8 cellular contexts compared by ENCODE assay signal in the genomic region with DNA sequence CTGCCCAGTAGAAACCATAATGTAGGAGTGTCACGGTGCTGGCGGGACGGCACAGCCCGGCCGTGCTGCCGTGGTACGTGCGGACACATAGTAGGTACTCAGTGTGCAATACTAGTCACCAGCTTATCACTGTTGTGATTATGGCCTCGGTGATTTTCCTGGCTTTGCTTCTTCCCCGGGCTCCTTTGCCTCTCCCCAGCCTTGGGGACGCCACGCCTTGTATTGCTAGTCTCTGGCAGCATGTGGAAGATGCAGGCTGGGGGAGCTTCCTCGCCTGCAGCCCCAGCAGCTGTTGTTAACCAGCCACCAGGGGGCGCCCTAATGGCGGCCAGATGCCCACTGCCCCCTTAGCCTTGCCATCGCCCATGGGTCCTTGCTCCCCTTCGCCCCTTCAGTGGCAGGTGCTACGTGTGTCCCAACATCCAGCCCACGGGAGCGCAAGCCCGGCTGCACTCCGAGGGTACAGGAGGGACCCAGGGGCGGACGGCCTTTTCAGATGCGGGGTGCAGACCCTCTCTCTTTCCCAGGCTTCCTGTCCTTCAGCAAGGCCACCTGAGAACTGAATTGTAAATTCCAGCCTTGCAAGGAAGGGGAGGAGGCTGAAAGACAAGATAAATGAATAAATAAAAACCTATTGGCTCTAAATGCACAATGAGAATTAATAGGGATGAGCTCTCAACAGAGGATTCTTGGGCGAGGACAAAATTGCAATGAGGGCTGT. TPM values are rescaled to one million over a fixed set of nuclear protein-coding genes. Genes with fewer than 3 reads are reported as not detected.
DNase-seq lines count a peak whose midpoint lies in the region; ATAC-seq, FAIRE-seq and TF ChIP-seq lines count a peak whose summit lies in the region.

No MANE protein-coding gene starts in this region.

- H3K4me3 ChIP-seq in right atrium auricular region, result no peak overlapping the region

- H3K27me3 ChIP-seq in right atrium auricular region, result no peaks in the 10 kb centered on the region

- no peak for FAIRE-seq in D721Med (lab: Jason Lieb, UNC)

- peak; percentile 65 for TF ChIP-seq CTCF in D721Med (IDR thresholded peaks at IDR 0.05; ENCODE audit: insufficient read depth, missing control alignments)
- TF ChIP-seq CTCF in right atrium auricular region (IDR thresholded peaks at IDR 0.05), result peak; percentile 76 to 91

- DNase-seq in D721Med (ENCODE audit: insufficient read length, low spot score) (peak; percentile 64), Kasumi-1 (lab: John Stamatoyannopoulos, UW) (peak; percentile 42 to 57), T follicular helper cell (ENCODE audit: low read depth) (peak; percentile 39), right atrium auricular region (ENCODE audit: low spot score) (no peak)
- DNase-seq in activated naive CD8-positive, alpha-beta T cell treated with anti-CD3 and anti-CD28 coated beads, Interleukin-2, amount 50 U/mL, for 16 hours (ENCODE audit: low read depth, low spot score), result peak; percentile 15
- peak; percentile 30 to 42 (median 38) for DNase-seq in stimulated activated CD4-positive, alpha-beta T cell treated with anti-CD3 and anti-CD28 coated beads, Interleukin-12 subunit alpha, Interleukin-12 subunit beta, amount 100 ng/mL, for 48 hours (ENCODE audit: low read depth in 2 of 3, low spot score in 1 of 3)

- no peak overlapping the region for H3K27ac ChIP-seq in right atrium auricular region

- no peaks in the 10 kb centered on the region for H3K36me3 ChIP-seq in right atrium auricular region

- ATAC-seq in GM19463 (IDR thresholded peaks at IDR 0.05; ENCODE audit: unreplicated experiment), result no peak
- no peak for ATAC-seq in GM18861 (IDR thresholded peaks at IDR 0.05; ENCODE audit: unreplicated experiment)

- H3K9me3 ChIP-seq in right atrium auricular region, result no peaks in the 10 kb centered on the region

- peaks cover 0 to 1% of the 10 kb centered on the region in 2 donors for H3K4me1 ChIP-seq in right atrium auricular region

RNA-seq across cellular contexts. Expression of a gene that starts 8.0 kb away (rescaled TPM):
- total RNA-seq in right atrium auricular region, result 10 to 100 TPM in 1 of 2 donors, 1 to 10 TPM in 1; 5.2 to 16.9 TPM
